ENCODE assay signal across 8 cellular contexts in genomic region chr3:172107403-172107802, GRCh38.
DNase-seq lines count a peak whose midpoint lies in the region; ATAC-seq, FAIRE-seq and TF ChIP-seq lines count a peak whose summit lies in the region.

No MANE protein-coding gene starts in this region.

- RAD21 ChIA-PET in GM12878 (lab: Charles Lee; ENCODE audit: unreplicated experiment) = interaction anchor here (0.5 to 6.1 kb wide), 28 partner anchors 10 to 319 kb away, joined by 3 to 92 read pairs (median 4); partner anchors contain the start of gene FNDC3B

- POLR2A ChIA-PET in GM12878 (lab: Charles Lee) = interaction anchor here (0.8 to 3.1 kb wide), 19 partner anchors 10 to 72 kb away, joined by 3 to 16 read pairs (median 3); partner anchors contain the start of gene FNDC3B

- 0% methylated on average over 4 of the region's 4 CpGs for WGBS in GM12878 (ENCODE audit: insufficient coverage, insufficient replicate concordance, low lambda C conversion rate, missing lambda C conversion rate)
- WGBS in tibial nerve, 2 donors = 81 to 85% methylated on average over 4 of the region's 4 CpGs

- H4K20me1 ChIP-seq in GM12878 (ENCODE audit: control insufficient read depth, insufficient read depth) = no peaks in the 10 kb centered on the region

- CTCF ChIA-PET in GM12878 (lab: Yijun Ruan, JAX) = interaction anchor here (0.8 to 3.1 kb wide), 16 partner anchors 10 to 225 kb away, joined by 3 to 19 read pairs (median 4); no protein-coding TSS in a partner anchor

- DNase-seq in GM18507 (ENCODE audit: extremely low spot score, insufficient read length, low read depth) = peak; percentile 65
- peak; percentile 64 for DNase-seq in OCI-M1 (lab: John Stamatoyannopoulos, UW)
- DNase-seq in GM12878 (ENCODE audit: low read depth, low spot score) = peak; percentile 96
- peak; percentile 27 to 50 for DNase-seq in stimulated activated CD4-positive, alpha-beta T cell treated with anti-CD3 and anti-CD28 coated beads, Interleukin-4, amount 100 ng/mL, for 48 hours (ENCODE audit: low read depth in 2 of 2)
- DNase-seq in SW 1271 (lab: John Stamatoyannopoulos, UW) = no peak
- DNase-seq in NCI-H1092 (lab: John Stamatoyannopoulos, UW) = no peak
- no peak for DNase-seq in tibial nerve (ENCODE audit: low spot score in 2 of 2)

- H3K36me3 ChIP-seq in GM12878 (ENCODE audit: control insufficient read depth in 2 of 2, insufficient read depth in 2 of 2, low read length in 1 of 2) = peaks cover 0 to 5% of the 10 kb centered on the region in 2 experiments; a peak in 1 of 4 replicates
- H3K36me3 ChIP-seq in tibial nerve = no peaks in the 10 kb centered on the region

- peak; percentile 80 to 83 for TF ChIP-seq EP300 in GM12878 (IDR thresholded peaks at IDR 0.05; ENCODE audit: borderline replicate concordance in 1 of 2, control insufficient read depth in 1 of 2, low read depth in 2 of 2, low read length in 2 of 2)
- TF ChIP-seq EP300 in tibial nerve (IDR thresholded peaks at IDR 0.05) = no peak

- FAIRE-seq in GM18507 (lab: Jason Lieb, UNC) = peak; percentile 98
- peak; percentile 89 for FAIRE-seq in GM12878 (lab: Jason Lieb, UNC)

- H3K4me3 ChIP-seq in GM12878 (peak overlapping the region; percentile 20; the same call in 1 of the 2 replicates), tibial nerve (no peak overlapping the region)

- H3K27me3 ChIP-seq in GM12878 (replicated peaks in 1 of 2; ENCODE audit: control insufficient read depth in 2 of 2, insufficient read depth in 2 of 2, low read length in 1 of 2) = no peaks in the 10 kb centered on the region
- H3K27me3 ChIP-seq in tibial nerve = no peaks in the 10 kb centered on the region

- intact Hi-C loops in GM12878 (cut with micrococcal nuclease; ENCODE audit: unreplicated experiment) = loop anchor here (1.0 kb wide), 4 partner anchors 25 to 68 kb away; partner anchors contain the start of gene FNDC3B

- H3K79me2 ChIP-seq in GM12878 (ENCODE audit: control insufficient read depth, insufficient read depth, low read length) = peaks cover 57% of the 10 kb centered on the region

- ATAC-seq in HG02610 (IDR thresholded peaks at IDR 0.05; ENCODE audit: unreplicated experiment) (peak; percentile 86), GM12878 (peak; percentile 89)

- TF ChIP-seq CTCF in GM12878 (IDR thresholded peaks at IDR 0.05 in 2 of 3, conservative IDR thresholded peaks at IDR 0.05 in 1 of 3; ENCODE audit: control insufficient read depth in 2 of 3, extremely low read depth in 1 of 3, insufficient read depth in 1 of 3, low read depth in 3 of 3, low read length in 3 of 3) (peak in 2 of 3 experiments; percentile 35 to 36; a peak in 3 of 6 replicates), tibial nerve (IDR thresholded peaks at IDR 0.05) (no peak)

- TF ChIP-seq POLR2A in GM12878 (IDR thresholded peaks at IDR 0.05; ENCODE audit: low read depth, low read length) = no peak
- TF ChIP-seq POLR2A in tibial nerve (IDR thresholded peaks at IDR 0.05) = no peak

- SMC1A ChIA-PET in GM12878 (lab: Charles Lee; ENCODE audit: uncharacterized antibody, unreplicated experiment) = interaction anchor here (0.7 to 10.8 kb wide), 38 partner anchors 10 to 225 kb away, joined by 3 to 169 read pairs (median 5); partner anchors contain the start of gene FNDC3B

- H3K9ac ChIP-seq in GM12878 (ENCODE audit: control insufficient read depth, insufficient read depth, low read length) = peak overlapping the region; percentile 17

- no TSS peak for BruUV-seq in GM12878 (replicated peaks; lab: Mats Ljungman, UMichigan)

- in situ Hi-C loops in GM12878 (cut with MboI) = no loop called here

- H3K27ac ChIP-seq in GM12878 (ENCODE audit: control insufficient read depth, insufficient read depth) (peak overlapping the region; percentile 81), tibial nerve (no peak overlapping the region)

- TF ChIP-seq RAD21 in GM12878 (IDR thresholded peaks at IDR 0.05; ENCODE audit: insufficient read depth, low read depth, low read length) = peak; percentile 47; the same call in 1 of the 2 replicates

- H3K4me1 ChIP-seq in GM12878 (ENCODE audit: control insufficient read depth, insufficient read depth, low read length) (peaks cover 48% of the 10 kb centered on the region), tibial nerve (peaks cover 0 to 68% (median 36%) of the 10 kb centered on the region in 4 donors)

- H2AFZ ChIP-seq in GM12878 (ENCODE audit: control insufficient read depth, low read depth, low read length) = no peak overlapping the region

- no peaks in the 10 kb centered on the region for H3K9me3 ChIP-seq in GM12878 (replicated peaks; ENCODE audit: control insufficient read depth, insufficient read depth, low read length)
- no peaks in the 10 kb centered on the region for H3K9me3 ChIP-seq in tibial nerve

- peak overlapping the region; percentile 56 for H3K4me2 ChIP-seq in GM12878 (ENCODE audit: control insufficient read depth, insufficient read depth)

TF ChIP-seq in GM12878, 131 proteins besides CTCF, POLR2A, EP300 and RAD21 (continues in another document):
- TF ChIP-seq IKZF2 (IDR thresholded peaks at IDR 0.05) (peak; percentile 91 to 95), CBX5 (IDR thresholded peaks at IDR 0.05; ENCODE audit: low read depth) (peak; percentile 84), MEF2B (IDR thresholded peaks at IDR 0.05; ENCODE audit: partially characterized antibody, poor library complexity, severe bottlenecking) (peak; percentile 59), ATF2 (IDR thresholded peaks at IDR 0.05; ENCODE audit: low read length) (peak; percentile 80), MAX (IDR thresholded peaks at IDR 0.05; ENCODE audit: low read depth, low read length) (peak; percentile 18; the same call in 1 of the 2 replicates), TCF3 (IDR thresholded peaks at IDR 0.05; ENCODE audit: borderline replicate concordance, insufficient read depth, low read depth, low read length) (peak; percentile 99), ZNF687 (IDR thresholded peaks at IDR 0.05) (peak; percentile 58; the same call in 1 of the 2 replicates), EED (IDR thresholded peaks at IDR 0.05; ENCODE audit: low read depth) (peak; percentile 76)

Comparison
In these comparisons a context has a peak if more than half of its experiments do, and no peak if none do; other contexts are left out.
1. DNase-seq: peak in GM18507 (single experiment), OCI-M1 (single experiment), GM12878 (single experiment) and stimulated activated CD4-positive, alpha-beta T cell treated with anti-CD3 and anti-CD28 coated beads, Interleukin-4, amount 100 ng/mL, for 48 hours (2 of 2); none in SW 1271 (0 of 2), NCI-H1092 (single experiment) and tibial nerve (0 of 2).
2. CTCF ChIP-seq: peak in GM12878 (2 of 3); none in tibial nerve (0 of 5).